ENCODE assay signal across 13 cellular contexts in the genomic region with DNA sequence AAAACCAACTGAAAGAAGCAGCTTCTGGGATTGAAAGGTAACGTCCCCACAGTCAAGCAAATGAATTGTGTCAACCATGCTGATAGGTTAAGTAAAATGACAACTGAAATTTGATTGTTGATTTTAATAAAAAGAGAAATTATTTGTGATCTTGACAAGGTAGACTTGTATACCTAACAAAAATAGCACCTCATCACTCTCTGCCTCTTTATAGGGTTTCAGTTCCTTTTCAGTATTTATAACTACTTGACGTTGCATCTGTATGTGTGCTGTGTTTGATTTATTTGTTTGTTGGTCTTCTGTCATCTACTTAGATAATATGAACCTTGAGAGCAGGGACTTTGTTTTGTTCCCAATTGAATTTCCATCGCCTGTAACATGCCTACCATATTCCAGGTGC. TPM values are rescaled to one million over a fixed set of nuclear protein-coding genes. Genes with fewer than 3 reads are reported as not detected.
DNase-seq lines count a peak whose midpoint lies in the region; ATAC-seq, FAIRE-seq and TF ChIP-seq lines count a peak whose summit lies in the region.
"Had no signal": no experiment of that assay in that cellular context is flagged by ENCODE, and none has a peak within 500 bp of the region (broad histone marks: within the 10 kb centered on the region; RNA-seq: fewer than 3 reads in every experiment).

No MANE protein-coding gene starts in this region.

- H3K79me2 ChIP-seq in astrocyte (ENCODE audit: insufficient read depth, low read length) = no peaks in the 10 kb centered on the region

- TF ChIP-seq CTCF in astrocyte (IDR thresholded peaks at IDR 0.05; ENCODE audit: insufficient read depth, low read depth, low read length) (no peak), natural killer cell (IDR thresholded peaks at IDR 0.05) (no peak), lower leg skin (IDR thresholded peaks at IDR 0.05) (no peak)

- H3K36me3 ChIP-seq in astrocyte (ENCODE audit: insufficient read depth, low read length) = no peaks in the 10 kb centered on the region
- H3K36me3 ChIP-seq: vagina had no signal

- FAIRE-seq in astrocyte (lab: Jason Lieb, UNC) = no peak

- H3K27me3 ChIP-seq in astrocyte (ENCODE audit: insufficient read depth, low read length) = no peaks in the 10 kb centered on the region
- H3K27me3 ChIP-seq: vagina had no signal

- no peak overlapping the region for H2AFZ ChIP-seq in astrocyte (ENCODE audit: low read depth, low read length)

- no peak overlapping the region for H3K4me3 Mint-ChIP-seq in astrocyte (ENCODE audit: unreplicated experiment)
- H3K4me3 Mint-ChIP-seq in natural killer cell = no peak overlapping the region
- H3K4me3 Mint-ChIP-seq: neural crest cell, T-cell had no signal

- WGBS in lower leg skin, 2 donors = 90 to 94% methylated on average over 3 of the region's 3 CpGs

- ATAC-seq in GM18517 (IDR thresholded peaks at IDR 0.05; ENCODE audit: unreplicated experiment) = peak; percentile 99
- ATAC-seq in GM21528 (IDR thresholded peaks at IDR 0.05; ENCODE audit: low FRiP score, unreplicated experiment) = peak; percentile 96
- ATAC-seq in HG03139 (IDR thresholded peaks at IDR 0.05; ENCODE audit: unreplicated experiment) = peak; percentile 87
- no peak for ATAC-seq in natural killer cell
- ATAC-seq: T-cell had no signal

- H3K9me3 Mint-ChIP-seq in astrocyte (ENCODE audit: unreplicated experiment) = no peaks in the 10 kb centered on the region
- H3K9me3 Mint-ChIP-seq in natural killer cell = no peaks in the 10 kb centered on the region
- H3K9me3 Mint-ChIP-seq: neural crest cell, T-cell had no signal

- H3K4me1 ChIP-seq in astrocyte (ENCODE audit: insufficient read depth, low read length) = peaks cover 23% of the 10 kb centered on the region

- H3K9me3 ChIP-seq in astrocyte (ENCODE audit: insufficient read depth, low read depth, low read length) = no peaks in the 10 kb centered on the region
- H3K9me3 ChIP-seq: vagina had no signal

- DNase-seq in astrocyte (ENCODE audit: low read depth) (no peak), GM03348 (ENCODE audit: low spot score) (no peak), natural killer cell (no peak), NCI-H226 (no peak), lower leg skin (ENCODE audit: low spot score in 2 of 2) (no peak)
- DNase-seq: activated T-cell treated with anti-CD3 and anti-CD28 coated beads, Interleukin-2, amount 50 U/mL, for 48 hours; DMS79 treated with DMSO at 0.1 percent for 48 hours; T-cell had no signal

- TF ChIP-seq POLR2A in lower leg skin (IDR thresholded peaks at IDR 0.05) = no peak

- no peak overlapping the region for H3K4me3 ChIP-seq in astrocyte (ENCODE audit: insufficient read depth, low read depth, low read length)
- H3K4me3 ChIP-seq in lower leg skin (ENCODE audit: low read depth, poor library complexity, severe bottlenecking) = no peak overlapping the region
- H3K4me3 ChIP-seq: vagina had no signal

- no peak overlapping the region for H3K4me2 ChIP-seq in astrocyte (ENCODE audit: low read length)

- H3K27ac Mint-ChIP-seq in astrocyte (ENCODE audit: unreplicated experiment) = peak overlapping the region; percentile 99
- no peak overlapping the region for H3K27ac Mint-ChIP-seq in natural killer cell
- H3K27ac Mint-ChIP-seq: T-cell had no signal

- H3K27ac ChIP-seq in astrocyte (ENCODE audit: low read depth, low read length) = no peak overlapping the region
- H3K27ac ChIP-seq: vagina had no signal

- H3K4me1 Mint-ChIP-seq in astrocyte (ENCODE audit: low read depth, unreplicated experiment) = peaks cover 26% of the 10 kb centered on the region
- H3K4me1 Mint-ChIP-seq in natural killer cell = no peaks in the 10 kb centered on the region
- H3K4me1 Mint-ChIP-seq: T-cell had no signal

- intact Hi-C loops in natural killer cell (cut with micrococcal nuclease) (no loop called here), lower leg skin (cut with DNase I; ENCODE audit: low total_unique reads) (no loop called here)

- no peaks in the 10 kb centered on the region for H4K20me1 ChIP-seq in astrocyte (ENCODE audit: insufficient read depth, low read length)

- H3K27me3 Mint-ChIP-seq in astrocyte (ENCODE audit: low read depth, unreplicated experiment) (no peaks in the 10 kb centered on the region), natural killer cell (ENCODE audit: low read depth in 2 of 2) (peaks cover 8% of the 10 kb centered on the region in 2 donors)

- H3K36me3 Mint-ChIP-seq in astrocyte (ENCODE audit: low read depth, unreplicated experiment) (no peaks in the 10 kb centered on the region), natural killer cell (no peaks in the 10 kb centered on the region)
- H3K36me3 Mint-ChIP-seq: T-cell had no signal

- no peak overlapping the region for H3K9ac ChIP-seq in astrocyte (ENCODE audit: low read length)

RNA-seq across cellular contexts. Expression of a gene that starts 7.9 kb away (rescaled TPM):
- total RNA-seq in astrocyte (101 and 103 TPM in 2 replicates), natural killer cell (10 to 100 TPM; 53.1 to 73.1 (median 58.0) TPM), lower leg skin (10 to 100 TPM; 38.5 to 46.7 (median 40.6) TPM)

Comparison
In these comparisons a context has a peak if more than half of its experiments do, and no peak if none do; other contexts are left out.
1. ATAC-seq: peak in GM18517 (single experiment), GM21528 (single experiment) and HG03139 (single experiment); none in natural killer cell (0 of 3).